25 cellular contexts compared by ENCODE assay signal in the genomic region with DNA sequence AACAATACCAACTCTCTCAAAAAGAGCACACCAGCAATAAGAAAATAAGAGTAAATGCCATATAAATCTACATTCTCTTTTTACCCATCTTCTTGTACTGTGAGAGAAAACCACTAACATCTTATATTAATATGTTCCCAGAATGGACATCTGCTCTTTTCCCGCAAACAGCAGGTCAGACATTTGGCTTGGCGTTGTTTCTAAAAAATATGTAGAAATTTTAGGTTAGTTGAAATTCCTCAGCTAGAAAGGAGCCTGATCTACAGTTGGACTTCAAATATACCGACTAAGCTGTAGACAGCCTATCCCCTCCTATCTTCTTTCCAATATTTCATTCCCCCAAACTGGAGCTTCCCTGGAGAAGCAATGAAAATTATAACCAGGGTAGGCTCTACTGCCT.
"Had no signal": no experiment of that assay in that cellular context is flagged by ENCODE, and none has a peak within 500 bp of the region (broad histone marks: within the 10 kb centered on the region; RNA-seq: fewer than 3 reads in every experiment).

No MANE protein-coding gene starts in this region.

- H3K27ac Mint-ChIP-seq: activated naive CD4-positive, alpha-beta T cell treated with anti-CD3 and anti-CD28 coated beads, Interleukin-2, amount 10 ng/mL, durations not matched to agents 7 days and 5 days; activated naive CD8-positive, alpha-beta T cell treated with anti-CD3 and anti-CD28 coated beads, Interleukin-2, amount 10 ng/mL, durations not matched to agents 7 days and 5 days; activated T-helper 1 cell treated with anti-CD3 and anti-CD28 coated beads, Interleukin-12 subunit alpha, Interleukin-12 subunit beta, Interleukin-2, Interleukin-4 antibody, amounts not matched to agents 30 ng/mL and 10 ng/mL and 1 ng/mL, durations not matched to agents 14 hours and 24 hours and 36 hours; dendritic cell treated with granulocyte-macrophage colony-stimulating factor and Interleukin-4, amounts not matched to agents 40 ng/mL and 50 ng/mL, for 4 days had no signal

- H3K9me3 Mint-ChIP-seq: activated naive CD4-positive, alpha-beta T cell treated with anti-CD3 and anti-CD28 coated beads, Interleukin-2, amount 10 ng/mL, durations not matched to agents 7 days and 5 days; activated naive CD8-positive, alpha-beta T cell treated with anti-CD3 and anti-CD28 coated beads, Interleukin-2, amount 10 ng/mL, durations not matched to agents 7 days and 5 days; activated T-helper 1 cell treated with anti-CD3 and anti-CD28 coated beads, Interleukin-12 subunit alpha, Interleukin-12 subunit beta, Interleukin-2, Interleukin-4 antibody, amounts not matched to agents 30 ng/mL and 10 ng/mL and 1 ng/mL, durations not matched to agents 14 hours and 24 hours and 36 hours; dendritic cell treated with granulocyte-macrophage colony-stimulating factor and Interleukin-4, amounts not matched to agents 40 ng/mL and 50 ng/mL, for 4 days had no signal

- DNase-seq: activated CD4-positive, alpha-beta T cell treated with anti-CD3 and anti-CD28 coated beads for 48 hours; activated CD4-positive, alpha-beta T cell treated with anti-CD3 and anti-CD28 coated beads, Interleukin-2, amount 50 U/mL, for 48 hours; activated CD8-positive, alpha-beta memory T cell treated with anti-CD3 and anti-CD28 coated beads, Interleukin-2, amount 50 U/mL, for 4 hours; activated gamma-delta T cell; activated naive CD4-positive, alpha-beta T cell treated with anti-CD3 and anti-CD28 coated beads, Interleukin-2, amount 10 ng/mL, durations not matched to agents 7 days and 5 days; activated naive CD8-positive, alpha-beta T cell treated with anti-CD3 and anti-CD28 coated beads, Interleukin-2, amount 10 ng/mL, durations not matched to agents 7 days and 5 days; activated T-cell treated with anti-CD3 and anti-CD28 coated beads, Interleukin-2, amount 50 U/mL, for 1 hour; foreskin keratinocyte; heart right ventricle; left lung; mucosa of descending colon; sigmoid colon; small intestine; stimulated activated CD4-positive, alpha-beta T cell treated with anti-CD3 and anti-CD28 coated beads, Interleukin-1b, Interleukin-23, amount 100 ng/mL, for 48 hours; stimulated activated CD4-positive, alpha-beta T cell treated with anti-CD3 and anti-CD28 coated beads, Interleukin-4, amount 100 ng/mL, for 4 hours; stimulated activated CD8-positive, alpha-beta memory T cell treated with anti-CD3 and anti-CD28 coated beads, Interleukin-4, amount 100 ng/mL, for 48 hours; stimulated activated naive CD4-positive, alpha-beta T cell; T-helper 17 cell; T1000; tibial artery; upper lobe of right lung; WERI-Rb-1 had no signal

- H3K4me3 Mint-ChIP-seq: activated naive CD4-positive, alpha-beta T cell treated with anti-CD3 and anti-CD28 coated beads, Interleukin-2, amount 10 ng/mL, durations not matched to agents 7 days and 5 days; activated naive CD8-positive, alpha-beta T cell treated with anti-CD3 and anti-CD28 coated beads, Interleukin-2, amount 10 ng/mL, durations not matched to agents 7 days and 5 days; activated T-helper 1 cell treated with anti-CD3 and anti-CD28 coated beads, Interleukin-12 subunit alpha, Interleukin-12 subunit beta, Interleukin-2, Interleukin-4 antibody, amounts not matched to agents 30 ng/mL and 10 ng/mL and 1 ng/mL, durations not matched to agents 14 hours and 24 hours and 36 hours; dendritic cell treated with granulocyte-macrophage colony-stimulating factor and Interleukin-4, amounts not matched to agents 40 ng/mL and 50 ng/mL, for 4 days; T-helper 17 cell had no signal

- H3K4me1 Mint-ChIP-seq: activated naive CD4-positive, alpha-beta T cell treated with anti-CD3 and anti-CD28 coated beads, Interleukin-2, amount 10 ng/mL, durations not matched to agents 7 days and 5 days had no signal

- ATAC-seq: activated CD4-positive, CD25-positive, alpha-beta regulatory T cell treated with anti-CD3 and anti-CD28 coated beads, Interleukin-2, amount 50 U/mL, for 24 hours; foreskin keratinocyte; T-helper 17 cell had no signal
